27 cellular contexts compared by ENCODE assay signal in genomic region chr2:12299431-12299830, GRCh38.
"Had no signal": no experiment of that assay in that cellular context is flagged by ENCODE, and none has a peak within 500 bp of the region (broad histone marks: within the 10 kb centered on the region; RNA-seq: fewer than 3 reads in every experiment).

No MANE protein-coding gene starts in this region.

- H3K79me2 ChIP-seq: parathyroid adenoma had no signal

- H3K27me3 ChIP-seq: neural progenitor cell, ovary, right lobe of liver, sigmoid colon, stomach, tibial artery, transverse colon, upper lobe of right lung, uterus had no signal

- H3K4me1 ChIP-seq: parathyroid adenoma, psoas muscle, right lobe of liver, uterus had no signal

- H3K36me3 ChIP-seq: neural progenitor cell, ovary, right lobe of liver, sigmoid colon, stomach, thoracic aorta, tibial artery, transverse colon, upper lobe of right lung, uterus had no signal

- H3K4me3 Mint-ChIP-seq: natural killer cell; nephron; neural progenitor cell; stimulated activated effector memory CD8-positive, alpha-beta T cell treated with anti-CD3 and anti-CD28 coated beads, Interleukin-12 subunit alpha, Interleukin-12 subunit beta, amount 100 ng/mL, for 72 hours; stimulated activated naive B cell treated with anti-CD40 and anti-IgM and Interleukin-4, amounts not matched to agents 10 μg/mL and 1 μg/mL and 100 μg/mL, for 72 hours; stimulated activated naive CD8-positive, alpha-beta T cell treated with anti-CD3 and anti-CD28 coated beads, Interleukin-15, Interleukin-2, amounts not matched to agents 100 ng/mL and 50 ng/mL, for 24 hours; type B pancreatic cell had no signal

- H3K9me3 ChIP-seq: ovary, psoas muscle, right lobe of liver, sigmoid colon, stomach, thoracic aorta, tibial artery, transverse colon, upper lobe of right lung, uterus had no signal

- DNase-seq: natural killer cell; occipital lobe; ovary; psoas muscle; right cardiac atrium; right lobe of liver; sigmoid colon; small intestine; stimulated activated CD4-positive, alpha-beta T cell treated with anti-CD3 and anti-CD28 coated beads, Interleukin-15, amount 100 ng/mL, for 24 hours; stimulated activated CD4-positive, alpha-beta T cell treated with anti-CD3 and anti-CD28 coated beads, Interleukin-2, amount 100 ng/mL, for 24 hours; stimulated activated CD4-positive, alpha-beta T cell treated with anti-CD3 and anti-CD28 coated beads, Interleukin-2, amount 100 ng/mL, for 48 hours; stimulated activated CD4-positive, alpha-beta T cell treated with anti-CD3 and anti-CD28 coated beads, Interleukin-4, amount 100 ng/mL, for 24 hours; stimulated activated naive B cell treated with anti-CD40 and anti-IgM and Interleukin-4, amounts not matched to agents 10 μg/mL and 1 μg/mL and 100 μg/mL, for 72 hours; stimulated activated naive CD4-positive, alpha-beta T cell treated with Interleukin-2 at 50 U/mL for 16 hours; stomach; tibial artery; transverse colon; upper lobe of right lung; uterus had no signal

- H3K27ac ChIP-seq: neural progenitor cell, ovary, parathyroid adenoma, psoas muscle, right lobe of liver, stomach, tibial artery, upper lobe of right lung, uterus had no signal

- H3K27ac Mint-ChIP-seq: natural killer cell; nephron; neural progenitor cell; progenitor cell of endocrine pancreas; stimulated activated effector memory CD8-positive, alpha-beta T cell treated with anti-CD3 and anti-CD28 coated beads, Interleukin-12 subunit alpha, Interleukin-12 subunit beta, amount 100 ng/mL, for 72 hours; stimulated activated naive B cell treated with anti-CD40 and anti-IgM and Interleukin-4, amounts not matched to agents 10 μg/mL and 1 μg/mL and 100 μg/mL, for 72 hours; stimulated activated naive CD8-positive, alpha-beta T cell treated with anti-CD3 and anti-CD28 coated beads, Interleukin-15, Interleukin-2, amounts not matched to agents 100 ng/mL and 50 ng/mL, for 24 hours; type B pancreatic cell had no signal

- H2AFZ ChIP-seq: neural progenitor cell, parathyroid adenoma had no signal

- H3K9ac ChIP-seq: neural progenitor cell, parathyroid adenoma had no signal

- H3K4me2 ChIP-seq: neural progenitor cell had no signal

- H3K27me3 Mint-ChIP-seq: stimulated activated naive B cell treated with anti-CD40 and anti-IgM and Interleukin-4, amounts not matched to agents 10 μg/mL and 1 μg/mL and 100 μg/mL, for 72 hours; type B pancreatic cell had no signal

- ATAC-seq: natural killer cell; psoas muscle; right cardiac atrium; right lobe of liver; stimulated activated effector memory CD8-positive, alpha-beta T cell treated with anti-CD3 and anti-CD28 coated beads, Interleukin-12 subunit alpha, Interleukin-12 subunit beta, amount 100 ng/mL, for 72 hours; stimulated activated naive B cell treated with anti-CD40 and anti-IgM and Interleukin-4, amounts not matched to agents 10 μg/mL and 1 μg/mL and 100 μg/mL, for 72 hours had no signal

- H3K9me3 Mint-ChIP-seq: nephron; stimulated activated naive CD8-positive, alpha-beta T cell treated with anti-CD3 and anti-CD28 coated beads, Interleukin-15, Interleukin-2, amounts not matched to agents 100 ng/mL and 50 ng/mL, for 24 hours had no signal

- H3K4me3 ChIP-seq: neural progenitor cell, ovary, psoas muscle, right lobe of liver, sigmoid colon, stomach, thoracic aorta, tibial artery, transverse colon, upper lobe of right lung, uterus had no signal

- FAIRE-seq: small intestine had no signal

- H3K36me3 Mint-ChIP-seq: natural killer cell; neural progenitor cell; stimulated activated effector memory CD8-positive, alpha-beta T cell treated with anti-CD3 and anti-CD28 coated beads, Interleukin-12 subunit alpha, Interleukin-12 subunit beta, amount 100 ng/mL, for 72 hours; stimulated activated naive B cell treated with anti-CD40 and anti-IgM and Interleukin-4, amounts not matched to agents 10 μg/mL and 1 μg/mL and 100 μg/mL, for 72 hours; type B pancreatic cell had no signal
